ENCODE assay signal across 8 cellular contexts in the genomic region with DNA sequence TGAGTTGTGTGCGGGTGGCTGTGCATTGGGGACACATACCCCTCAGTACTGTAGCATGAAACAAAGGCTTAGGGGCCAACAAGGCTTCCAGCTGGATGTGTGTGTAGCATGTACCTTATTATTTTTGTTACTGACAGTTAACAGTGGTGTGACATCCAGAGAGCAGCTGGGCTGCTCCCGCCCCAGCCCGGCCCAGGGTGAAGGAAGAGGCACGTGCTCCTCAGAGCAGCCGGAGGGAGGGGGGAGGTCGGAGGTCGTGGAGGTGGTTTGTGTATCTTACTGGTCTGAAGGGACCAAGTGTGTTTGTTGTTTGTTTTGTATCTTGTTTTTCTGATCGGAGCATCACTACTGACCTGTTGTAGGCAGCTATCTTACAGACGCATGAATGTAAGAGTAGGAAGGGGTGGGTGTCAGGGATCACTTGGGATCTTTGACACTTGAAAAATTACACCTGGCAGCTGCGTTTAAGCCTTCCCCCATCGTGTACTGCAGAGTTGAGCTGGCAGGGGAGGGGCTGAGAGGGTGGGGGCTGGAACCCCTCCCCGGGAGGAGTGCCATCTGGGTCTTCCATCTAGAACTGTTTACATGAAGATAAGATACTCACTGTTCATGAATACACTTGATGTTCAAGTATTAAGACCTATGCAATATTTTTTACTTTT. TPM values are rescaled to one million over a fixed set of nuclear protein-coding genes. Genes with fewer than 3 reads are reported as not detected.
DNase-seq lines count a peak whose midpoint lies in the region; TF ChIP-seq lines count a peak whose summit lies in the region.

No MANE protein-coding gene starts in this region.

- peak overlapping the region; percentile 96 for H3K4me3 Mint-ChIP-seq in activated CD4-positive, alpha-beta T cell treated with anti-CD3 and anti-CD28 coated beads, Interleukin-2, amount 10 ng/mL, durations not matched to agents 24 days and 14 days

- TF ChIP-seq CTCF in foreskin fibroblast (IDR thresholded peaks at IDR 0.05; ENCODE audit: low read depth, low read length), result no peak

- H3K27ac ChIP-seq in rectal smooth muscle tissue (ENCODE audit: low read depth, low read length), result peak overlapping the region; percentile 77

- peak overlapping the region; percentile 92 for H3K27ac Mint-ChIP-seq in activated CD4-positive, alpha-beta T cell treated with anti-CD3 and anti-CD28 coated beads, Interleukin-2, amount 10 ng/mL, durations not matched to agents 24 days and 14 days

- H3K4me3 ChIP-seq in foreskin fibroblast (ENCODE audit: low read depth in 1 of 2, low read length in 2 of 2), result peak overlapping the region; percentile 87 to 100
- peak overlapping the region; percentile 82 for H3K4me3 ChIP-seq in rectal smooth muscle tissue (ENCODE audit: low read length)

- intact Hi-C loops in activated CD4-positive, alpha-beta T cell treated with anti-CD3 and anti-CD28 coated beads, Interleukin-2, amount 10 ng/mL, durations not matched to agents 24 days and 14 days (cut with micrococcal nuclease), result loop anchor here (1.0 kb wide), 1 partner anchor 16 kb away; no protein-coding TSS in a partner anchor

- H3K27me3 ChIP-seq in rectal smooth muscle tissue (ENCODE audit: control insufficient read depth, insufficient read depth, low read length), result no peaks in the 10 kb centered on the region

- no peaks in the 10 kb centered on the region for H3K9me3 Mint-ChIP-seq in activated CD4-positive, alpha-beta T cell treated with anti-CD3 and anti-CD28 coated beads, Interleukin-2, amount 10 ng/mL, durations not matched to agents 24 days and 14 days

- peak; percentile 48 for DNase-seq in stimulated activated CD4-positive, alpha-beta T cell treated with anti-CD3 and anti-CD28 coated beads, Interleukin-1b, Interleukin-23, amount 100 ng/mL, for 48 hours
- no peak for DNase-seq in stimulated activated CD4-positive, alpha-beta T cell treated with anti-CD3 and anti-CD28 coated beads, Interleukin-2, amount 100 ng/mL, for 48 hours
- peak; percentile 76 for DNase-seq in activated CD4-positive, alpha-beta T cell treated with anti-CD3 and anti-CD28 coated beads, Interleukin-2, amount 10 ng/mL, durations not matched to agents 24 days and 14 days
- DNase-seq in foreskin fibroblast, result peak in 1 of 2 donors; percentile 41
- no peak for DNase-seq in NCI-H2107 treated with DMSO at 0.1 percent for 48 hours (lab: John Stamatoyannopoulos, UW; ENCODE audit: unreplicated experiment)
- DNase-seq in iPS-NIHi11 (ENCODE audit: low spot score), result no peak
- DNase-seq in NCI-H2081 treated with DMSO at 0.1 percent for 48 hours (lab: John Stamatoyannopoulos, UW), result no peak

- peak overlapping the region; percentile 77 for H3K9ac ChIP-seq in rectal smooth muscle tissue (ENCODE audit: low read length)

- H3K4me1 ChIP-seq in rectal smooth muscle tissue (ENCODE audit: control insufficient read depth, insufficient read depth, low read length), result peaks cover 7% of the 10 kb centered on the region

- H3K36me3 ChIP-seq in rectal smooth muscle tissue (ENCODE audit: control insufficient read depth, insufficient read depth, low read length), result no peaks in the 10 kb centered on the region

- H3K4me1 Mint-ChIP-seq in activated CD4-positive, alpha-beta T cell treated with anti-CD3 and anti-CD28 coated beads, Interleukin-2, amount 10 ng/mL, durations not matched to agents 24 days and 14 days, result peaks cover 49% of the 10 kb centered on the region

- H3K27me3 Mint-ChIP-seq in activated CD4-positive, alpha-beta T cell treated with anti-CD3 and anti-CD28 coated beads, Interleukin-2, amount 10 ng/mL, durations not matched to agents 24 days and 14 days, result no peaks in the 10 kb centered on the region

- peaks cover 31% of the 10 kb centered on the region for H3K36me3 Mint-ChIP-seq in activated CD4-positive, alpha-beta T cell treated with anti-CD3 and anti-CD28 coated beads, Interleukin-2, amount 10 ng/mL, durations not matched to agents 24 days and 14 days (ENCODE audit: low read depth)

RNA-seq across cellular contexts. Expression of gene DDIT4, which starts 1.8 kb away (rescaled TPM):
- 260 and 271 TPM in 2 replicates for total RNA-seq in activated CD4-positive, alpha-beta T cell treated with anti-CD3 and anti-CD28 coated beads, Interleukin-2, amount 10 ng/mL, durations not matched to agents 24 days and 14 days

RNA-seq across cellular contexts. Expression of gene ASCC1, which starts 59.4 kb away (rescaled TPM):
- total RNA-seq in activated CD4-positive, alpha-beta T cell treated with anti-CD3 and anti-CD28 coated beads, Interleukin-2, amount 10 ng/mL, durations not matched to agents 24 days and 14 days, result 33.6 and 34.1 TPM in 2 replicates

RNA-seq across cellular contexts. Expression of gene ANAPC16, which starts 59.7 kb away (rescaled TPM):
- total RNA-seq in activated CD4-positive, alpha-beta T cell treated with anti-CD3 and anti-CD28 coated beads, Interleukin-2, amount 10 ng/mL, durations not matched to agents 24 days and 14 days, result 73.2 and 74.3 TPM in 2 replicates

Comparison
In these comparisons a context has a peak if more than half of its experiments do, and no peak if none do; other contexts are left out.
1. DNase-seq: peak in stimulated activated CD4-positive, alpha-beta T cell treated with anti-CD3 and anti-CD28 coated beads, Interleukin-1b, Interleukin-23, amount 100 ng/mL, for 48 hours (single experiment) and activated CD4-positive, alpha-beta T cell treated with anti-CD3 and anti-CD28 coated beads, Interleukin-2, amount 10 ng/mL, durations not matched to agents 24 days and 14 days (single experiment); none in stimulated activated CD4-positive, alpha-beta T cell treated with anti-CD3 and anti-CD28 coated beads, Interleukin-2, amount 100 ng/mL, for 48 hours (0 of 2), NCI-H2107 treated with DMSO at 0.1 percent for 48 hours (single experiment), iPS-NIHi11 (single experiment) and NCI-H2081 treated with DMSO at 0.1 percent for 48 hours (single experiment).